8 cellular contexts compared by ENCODE assay signal in the genomic region with DNA sequence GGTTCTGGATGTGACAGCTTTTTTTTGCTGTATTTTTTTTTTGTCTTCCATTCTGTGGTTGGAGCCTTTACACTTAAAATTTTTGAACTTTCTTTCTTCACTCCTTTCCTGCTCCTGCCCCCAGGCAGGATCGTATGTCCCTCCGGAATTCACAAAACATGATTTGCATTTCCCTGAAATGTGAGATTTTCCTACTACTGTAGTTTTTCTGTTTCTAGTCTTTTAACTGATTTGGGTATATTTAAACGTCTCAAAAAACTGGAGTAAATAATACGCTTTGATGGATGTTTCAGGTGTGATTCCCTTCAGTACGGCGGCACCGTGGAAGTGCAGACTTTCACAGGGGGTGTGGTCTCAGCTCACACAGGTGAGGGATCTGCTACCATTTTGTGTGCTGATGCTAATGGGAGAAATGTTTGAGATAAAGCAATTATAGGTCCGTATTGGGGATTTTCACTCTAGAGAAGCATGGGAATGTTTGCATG. TPM values are rescaled to one million over a fixed set of nuclear protein-coding genes. Genes with fewer than 3 reads are reported as not detected.
A peak's percentile ranks its signal among the peaks of the same experiment; 100 is the strongest.
DNase-seq lines count a peak whose midpoint lies in the region; ATAC-seq, FAIRE-seq and TF ChIP-seq lines count a peak whose summit lies in the region.

No MANE protein-coding gene starts in this region.

- FAIRE-seq in small intestine (lab: Jason Lieb, UNC): no peak

- POLR2A ChIA-PET in HEK293 (lab: Yijun Ruan, JAX): interaction anchor here (1.3 to 3.6 kb wide), 6 partner anchors 14 to 66 kb away, joined by 3 to 29 read pairs (median 5); a partner anchor contains a TSS
- POLR2A ChIA-PET in activated CD4-positive, alpha-beta memory T cell treated with anti-CD3 and anti-CD28 coated beads, Interleukin-2, amount 10 ng/mL, durations not matched to agents 7 days and 5 days (lab: Charles Lee): interaction anchor here (0.6 to 5.0 kb wide), 11 partner anchors 9 to 199 kb away, joined by 3 to 68 read pairs (median 4); a partner anchor contains a TSS

- no peaks in the 10 kb centered on the region for H3K27me3 ChIP-seq in right cardiac atrium (ENCODE audit: control insufficient read depth, insufficient read depth)
- H3K27me3 ChIP-seq in small intestine (ENCODE audit: control insufficient read depth in 2 of 2, insufficient read depth in 2 of 2, low read length in 2 of 2): no peaks in the 10 kb centered on the region

- no peak for ATAC-seq in right cardiac atrium
- ATAC-seq in HG02678 (IDR thresholded peaks at IDR 0.05; ENCODE audit: unreplicated experiment): no peak

- intact Hi-C loops in right cardiac atrium (cut with DNase I): loop anchor here in 1 of 4 donors (5.0 to 10.0 kb wide), 2 partner anchors 38 to 65 kb away; a partner anchor contains a TSS

- H3K27ac ChIP-seq in HEK293 (ENCODE audit: extremely low read depth, low read depth, low read length): peak overlapping the region; percentile 100
- peak overlapping the region; percentile 91 for H3K27ac ChIP-seq in right cardiac atrium (ENCODE audit: low read length)
- H3K27ac ChIP-seq in small intestine (ENCODE audit: low read depth in 1 of 2, low read length in 1 of 2): peak overlapping the region; percentile 98 to 100

- peaks cover 38% of the 10 kb centered on the region for H3K4me1 Mint-ChIP-seq in activated CD4-positive, alpha-beta memory T cell treated with anti-CD3 and anti-CD28 coated beads, Interleukin-2, amount 10 ng/mL, durations not matched to agents 7 days and 5 days

- H3K9me3 ChIP-seq in HEK293 (ENCODE audit: control insufficient read depth, insufficient read depth, low read depth, low read length) (no peaks in the 10 kb centered on the region), right cardiac atrium (ENCODE audit: control insufficient read depth, low read length) (no peaks in the 10 kb centered on the region), small intestine (ENCODE audit: control insufficient read depth, low read depth) (no peaks in the 10 kb centered on the region)

- peaks cover 38% of the 10 kb centered on the region for H3K36me3 Mint-ChIP-seq in activated CD4-positive, alpha-beta memory T cell treated with anti-CD3 and anti-CD28 coated beads, Interleukin-2, amount 10 ng/mL, durations not matched to agents 7 days and 5 days (ENCODE audit: low read depth)

- H3K27ac Mint-ChIP-seq in activated CD4-positive, alpha-beta memory T cell treated with anti-CD3 and anti-CD28 coated beads, Interleukin-2, amount 10 ng/mL, durations not matched to agents 7 days and 5 days: peak overlapping the region; percentile 96

- TF ChIP-seq CTCF in HEK293 (tag by site-specific recombination; IDR thresholded peaks at IDR 0.05): no peak

- peak overlapping the region; percentile 98 for H3K4me3 ChIP-seq in HEK293 (ENCODE audit: low read depth, low read length)
- H3K4me3 ChIP-seq in right cardiac atrium (ENCODE audit: low read length): peak overlapping the region; percentile 85
- H3K4me3 ChIP-seq in small intestine (ENCODE audit: low read depth in 1 of 2, low read length in 2 of 2): peak overlapping the region in 1 of 2 donors; percentile 99

- 41% methylated on average over 8 of the region's 8 CpGs for WGBS in right cardiac atrium
- 20 to 35% (median 27%) methylated on average over 8 of the region's 8 CpGs for WGBS in small intestine, 3 donors

- CTCF ChIA-PET in HEK293 (lab: Yijun Ruan, JAX): interaction anchor here (0.6 to 0.9 kb wide), 2 partner anchors 41 to 150 kb away, joined by 4 read pairs; no protein-coding TSS in a partner anchor
- CTCF ChIA-PET in activated CD4-positive, alpha-beta memory T cell treated with anti-CD3 and anti-CD28 coated beads, Interleukin-2, amount 10 ng/mL, durations not matched to agents 7 days and 5 days (lab: Charles Lee): no interaction called here

- peak overlapping the region; percentile 98 for H3K4me3 Mint-ChIP-seq in activated CD4-positive, alpha-beta memory T cell treated with anti-CD3 and anti-CD28 coated beads, Interleukin-2, amount 10 ng/mL, durations not matched to agents 7 days and 5 days

- no peak for DNase-seq in activated CD4-positive, alpha-beta memory T cell treated with anti-CD3 and anti-CD28 coated beads, Interleukin-2, amount 10 ng/mL, durations not matched to agents 7 days and 5 days
- DNase-seq in right cardiac atrium: no peak
- no peak for DNase-seq in small intestine
- no peak for DNase-seq in DMS114 treated with DMSO at 0.1 percent for 48 hours (lab: John Stamatoyannopoulos, UW; ENCODE audit: unreplicated experiment)
- DNase-seq in NCI-H774 (lab: John Stamatoyannopoulos, UW): no peak
- no peak for DNase-seq in stimulated activated CD4-positive, alpha-beta T cell treated with anti-CD3 and anti-CD28 coated beads, Interleukin-4, amount 100 ng/mL, for 1 hour

- H3K9me3 Mint-ChIP-seq in activated CD4-positive, alpha-beta memory T cell treated with anti-CD3 and anti-CD28 coated beads, Interleukin-2, amount 10 ng/mL, durations not matched to agents 7 days and 5 days: no peaks in the 10 kb centered on the region

- H3K4me1 ChIP-seq in HEK293 (ENCODE audit: control insufficient read depth, insufficient read depth, low read length) (no peaks in the 10 kb centered on the region; the same call in 1 of the 2 replicates), right cardiac atrium (ENCODE audit: control insufficient read depth, insufficient read depth, low read length) (peaks cover 2% of the 10 kb centered on the region), small intestine (ENCODE audit: control insufficient read depth in 2 of 2, insufficient read depth in 1 of 2, low read depth in 1 of 2, low read length in 1 of 2) (peaks cover 0 to 2% of the 10 kb centered on the region in 2 donors)

- no peaks in the 10 kb centered on the region for H3K27me3 Mint-ChIP-seq in activated CD4-positive, alpha-beta memory T cell treated with anti-CD3 and anti-CD28 coated beads, Interleukin-2, amount 10 ng/mL, durations not matched to agents 7 days and 5 days

- H3K36me3 ChIP-seq in HEK293 (ENCODE audit: control insufficient read depth in 2 of 2, insufficient read depth in 1 of 2, low read length in 2 of 2): peaks cover 32 to 48% of the 10 kb centered on the region in 2 experiments; a peak in 2 of 3 replicates
- H3K36me3 ChIP-seq in small intestine (ENCODE audit: control insufficient read depth in 2 of 2, insufficient read depth in 2 of 2, low read length in 2 of 2): peaks cover 13 to 22% of the 10 kb centered on the region in 2 donors

TF ChIP-seq in HEK293, 187 proteins besides CTCF, POLR2A, EP300 and RAD21:
- TF ChIP-seq ZBTB7A (tag by site-specific recombination; IDR thresholded peaks at IDR 0.05; ENCODE audit: low read depth) (no peak), KLF9 (tag by site-specific recombination; IDR thresholded peaks at IDR 0.05; ENCODE audit: low read depth) (peak; percentile 48; the same call in 1 of the 2 replicates)

RNA-seq across cellular contexts. Expression of a gene that starts 0.7 kb away (rescaled TPM):
- 10 to 100 TPM; 63.2 to 65.0 TPM for total RNA-seq in activated CD4-positive, alpha-beta memory T cell treated with anti-CD3 and anti-CD28 coated beads, Interleukin-2, amount 10 ng/mL, durations not matched to agents 7 days and 5 days
- total RNA-seq in right cardiac atrium: 10 to 100 TPM; 43.5 to 61.2 (median 46.4) TPM
- polyA plus RNA-seq in right cardiac atrium (27.6 TPM), small intestine (10 to 100 TPM in 1 of 3 donors, 1 to 10 TPM in 2; 1.6 to 23.0 (median 4.5) TPM)

RNA-seq across cellular contexts. Expression of a gene that starts 41.4 kb away (rescaled TPM):
- total RNA-seq in activated CD4-positive, alpha-beta memory T cell treated with anti-CD3 and anti-CD28 coated beads, Interleukin-2, amount 10 ng/mL, durations not matched to agents 7 days and 5 days: 100 to 1,000 TPM; 106 to 107 TPM
- 10 to 100 TPM; 37.4 to 43.2 (median 38.4) TPM for total RNA-seq in right cardiac atrium
- 30.4 TPM for polyA plus RNA-seq in right cardiac atrium
- polyA plus RNA-seq in small intestine: 10 to 100 TPM; 36.2 to 53.7 (median 41.6) TPM

RNA-seq across cellular contexts. Expression of a gene that starts 48.6 kb away (rescaled TPM):
- 10 to 100 TPM; 34.5 to 38.6 TPM for total RNA-seq in activated CD4-positive, alpha-beta memory T cell treated with anti-CD3 and anti-CD28 coated beads, Interleukin-2, amount 10 ng/mL, durations not matched to agents 7 days and 5 days
- total RNA-seq in right cardiac atrium: 10 to 100 TPM; 17.3 to 22.2 (median 18.7) TPM
- polyA plus RNA-seq in right cardiac atrium: 23.6 TPM
- 10 to 100 TPM; 31.2 to 46.5 (median 35.1) TPM for polyA plus RNA-seq in small intestine

RNA-seq across cellular contexts. Expression of a gene that starts 48.9 kb away (rescaled TPM):
- 10 to 100 TPM; 78.4 to 86.1 TPM for total RNA-seq in activated CD4-positive, alpha-beta memory T cell treated with anti-CD3 and anti-CD28 coated beads, Interleukin-2, amount 10 ng/mL, durations not matched to agents 7 days and 5 days
- total RNA-seq in right cardiac atrium: 10 to 100 TPM; 22.9 to 27.6 (median 24.3) TPM
- polyA plus RNA-seq in right cardiac atrium: 19.1 TPM
- polyA plus RNA-seq in small intestine: 100 to 1,000 TPM in 2 of 3 donors, 10 to 100 TPM in 1; 42.3 to 131 (median 123) TPM
